18 cellular contexts compared by ENCODE assay signal in genomic region chr6:30870546-30870945, GRCh38. TPM values are rescaled to one million over a fixed set of nuclear protein-coding genes. Genes with fewer than 3 reads are reported as not detected.
DNase-seq lines count a peak whose midpoint lies in the region; ATAC-seq lines count a peak whose summit lies in the region.
"Had no signal": no experiment of that assay in that cellular context is flagged by ENCODE, and none has a peak within 500 bp of the region (broad histone marks: within the 10 kb centered on the region; RNA-seq: fewer than 3 reads in every experiment).

No MANE protein-coding gene starts in this region.

- H3K9me3 Mint-ChIP-seq in activated CD8-positive, alpha-beta memory T cell treated with anti-CD3 and anti-CD28 coated beads, Interleukin-2, amount 10 ng/mL, durations not matched to agents 7 days and 5 days (ENCODE audit: low read depth): peaks cover 32% of the 10 kb centered on the region
- peaks cover 47% of the 10 kb centered on the region for H3K9me3 Mint-ChIP-seq in activated T-helper 2 cell treated with anti-CD3 and anti-CD28 coated beads, Interferon-gamma antibody, Interleukin-2, Interleukin-4, amounts not matched to agents 10 μg/mL and 5 μg/mL and 100 μg/mL, durations not matched to agents 14 hours and 24 hours and 36 hours
- H3K9me3 Mint-ChIP-seq in stimulated activated effector memory CD8-positive, alpha-beta T cell treated with anti-CD3 and anti-CD28 coated beads, Interleukin-12 subunit alpha, Interleukin-12 subunit beta, amount 100 ng/mL, for 72 hours: peaks cover 13% of the 10 kb centered on the region

- ATAC-seq in activated CD8-positive, alpha-beta memory T cell treated with anti-CD3 and anti-CD28 coated beads, Interleukin-2, amount 10 ng/mL, durations not matched to agents 7 days and 5 days: no peak
- ATAC-seq in stimulated activated effector memory CD8-positive, alpha-beta T cell treated with anti-CD3 and anti-CD28 coated beads, Interleukin-12 subunit alpha, Interleukin-12 subunit beta, amount 100 ng/mL, for 72 hours: peak; percentile 39
- no peak for ATAC-seq in HG03196 (IDR thresholded peaks at IDR 0.05; ENCODE audit: unreplicated experiment)

- peaks cover 13% of the 10 kb centered on the region for H3K36me3 Mint-ChIP-seq in activated CD8-positive, alpha-beta memory T cell treated with anti-CD3 and anti-CD28 coated beads, Interleukin-2, amount 10 ng/mL, durations not matched to agents 7 days and 5 days
- peaks cover 23% of the 10 kb centered on the region for H3K36me3 Mint-ChIP-seq in activated T-helper 2 cell treated with anti-CD3 and anti-CD28 coated beads, Interferon-gamma antibody, Interleukin-2, Interleukin-4, amounts not matched to agents 10 μg/mL and 5 μg/mL and 100 μg/mL, durations not matched to agents 14 hours and 24 hours and 36 hours (ENCODE audit: low read depth)
- H3K36me3 Mint-ChIP-seq in stimulated activated effector memory CD8-positive, alpha-beta T cell treated with anti-CD3 and anti-CD28 coated beads, Interleukin-12 subunit alpha, Interleukin-12 subunit beta, amount 100 ng/mL, for 72 hours: no peaks in the 10 kb centered on the region

- CTCF ChIA-PET in activated CD8-positive, alpha-beta memory T cell treated with anti-CD3 and anti-CD28 coated beads, Interleukin-2, amount 10 ng/mL, durations not matched to agents 7 days and 5 days (lab: Charles Lee): interaction anchor here (0.8 to 1.3 kb wide), 2 partner anchors 9 to 43 kb away, joined by 3 read pairs; no protein-coding TSS in a partner anchor

- H3K4me1 Mint-ChIP-seq in activated CD8-positive, alpha-beta memory T cell treated with anti-CD3 and anti-CD28 coated beads, Interleukin-2, amount 10 ng/mL, durations not matched to agents 7 days and 5 days: peaks cover 13% of the 10 kb centered on the region
- peaks cover 12% of the 10 kb centered on the region for H3K4me1 Mint-ChIP-seq in activated T-helper 2 cell treated with anti-CD3 and anti-CD28 coated beads, Interferon-gamma antibody, Interleukin-2, Interleukin-4, amounts not matched to agents 10 μg/mL and 5 μg/mL and 100 μg/mL, durations not matched to agents 14 hours and 24 hours and 36 hours (ENCODE audit: low read depth)
- H3K4me1 Mint-ChIP-seq in stimulated activated effector memory CD8-positive, alpha-beta T cell treated with anti-CD3 and anti-CD28 coated beads, Interleukin-12 subunit alpha, Interleukin-12 subunit beta, amount 100 ng/mL, for 72 hours: peaks cover 13% of the 10 kb centered on the region

- H3K27ac Mint-ChIP-seq in activated CD8-positive, alpha-beta memory T cell treated with anti-CD3 and anti-CD28 coated beads, Interleukin-2, amount 10 ng/mL, durations not matched to agents 7 days and 5 days: no peak overlapping the region
- peak overlapping the region; percentile 30 for H3K27ac Mint-ChIP-seq in activated T-helper 2 cell treated with anti-CD3 and anti-CD28 coated beads, Interferon-gamma antibody, Interleukin-2, Interleukin-4, amounts not matched to agents 10 μg/mL and 5 μg/mL and 100 μg/mL, durations not matched to agents 14 hours and 24 hours and 36 hours
- H3K27ac Mint-ChIP-seq in stimulated activated effector memory CD8-positive, alpha-beta T cell treated with anti-CD3 and anti-CD28 coated beads, Interleukin-12 subunit alpha, Interleukin-12 subunit beta, amount 100 ng/mL, for 72 hours: no peak overlapping the region
- H3K27ac Mint-ChIP-seq: CD4-positive, CD25-positive, alpha-beta regulatory T cell had no signal

- no peaks in the 10 kb centered on the region for H3K27me3 Mint-ChIP-seq in activated CD8-positive, alpha-beta memory T cell treated with anti-CD3 and anti-CD28 coated beads, Interleukin-2, amount 10 ng/mL, durations not matched to agents 7 days and 5 days
- no peaks in the 10 kb centered on the region for H3K27me3 Mint-ChIP-seq in activated T-helper 2 cell treated with anti-CD3 and anti-CD28 coated beads, Interferon-gamma antibody, Interleukin-2, Interleukin-4, amounts not matched to agents 10 μg/mL and 5 μg/mL and 100 μg/mL, durations not matched to agents 14 hours and 24 hours and 36 hours (ENCODE audit: low read depth)

- intact Hi-C loops in activated T-helper 2 cell treated with anti-CD3 and anti-CD28 coated beads, Interferon-gamma antibody, Interleukin-2, Interleukin-4, amounts not matched to agents 10 μg/mL and 5 μg/mL and 100 μg/mL, durations not matched to agents 14 hours and 24 hours and 36 hours (cut with micrococcal nuclease): no loop called here

- DNase-seq in activated CD8-positive, alpha-beta memory T cell treated with anti-CD3 and anti-CD28 coated beads, Interleukin-2, amount 50 U/mL, for 48 hours: peak; percentile 46
- no peak for DNase-seq in activated CD8-positive, alpha-beta memory T cell treated with anti-CD3 and anti-CD28 coated beads, Interleukin-2, amount 10 ng/mL, durations not matched to agents 7 days and 5 days
- peak; percentile 24 for DNase-seq in Jurkat, Clone E6-1 (ENCODE audit: low read depth, low spot score)
- no peak for DNase-seq in activated T-helper 2 cell treated with anti-CD3 and anti-CD28 coated beads, Interferon-gamma antibody, Interleukin-2, Interleukin-4, amounts not matched to agents 10 μg/mL and 5 μg/mL and 100 μg/mL, durations not matched to agents 14 hours and 24 hours and 36 hours (ENCODE audit: low spot score)
- no peak for DNase-seq in stimulated activated effector memory CD8-positive, alpha-beta T cell treated with anti-CD3 and anti-CD28 coated beads, Interleukin-12 subunit alpha, Interleukin-12 subunit beta, amount 100 ng/mL, for 72 hours (ENCODE audit: low spot score in 2 of 2)
- no peak for DNase-seq in HUDEP-2 (lab: John Stamatoyannopoulos, UW; ENCODE audit: unreplicated experiment in 76 of 76)
- DNase-seq: ACHN; AML-193; Caco-2; CD4-positive, CD25-positive, alpha-beta regulatory T cell; Karpas-422; MG63; NCI-H1092; NCI-H146; NCI-H2081; NCI-H510A treated with DMSO at 0.1 percent for 48 hours; NCI-H82 had no signal

- H3K4me3 Mint-ChIP-seq in activated CD8-positive, alpha-beta memory T cell treated with anti-CD3 and anti-CD28 coated beads, Interleukin-2, amount 10 ng/mL, durations not matched to agents 7 days and 5 days: no peak overlapping the region
- no peak overlapping the region for H3K4me3 Mint-ChIP-seq in activated T-helper 2 cell treated with anti-CD3 and anti-CD28 coated beads, Interferon-gamma antibody, Interleukin-2, Interleukin-4, amounts not matched to agents 10 μg/mL and 5 μg/mL and 100 μg/mL, durations not matched to agents 14 hours and 24 hours and 36 hours (ENCODE audit: low read depth)
- H3K4me3 Mint-ChIP-seq in stimulated activated effector memory CD8-positive, alpha-beta T cell treated with anti-CD3 and anti-CD28 coated beads, Interleukin-12 subunit alpha, Interleukin-12 subunit beta, amount 100 ng/mL, for 72 hours: no peak overlapping the region
- H3K4me3 Mint-ChIP-seq: CD4-positive, CD25-positive, alpha-beta regulatory T cell had no signal

- H3K4me3 ChIP-seq in Jurkat, Clone E6-1 (ENCODE audit: low read length): no peak overlapping the region
- H3K4me3 ChIP-seq: MG63 had no signal

RNA-seq across cellular contexts. Expression of gene DDR1, which starts 13.8 kb away (rescaled TPM):
- total RNA-seq in activated CD8-positive, alpha-beta memory T cell treated with anti-CD3 and anti-CD28 coated beads, Interleukin-2, amount 10 ng/mL, durations not matched to agents 7 days and 5 days: 1 to 10 TPM; 3.8 to 4.9 TPM
- 12.3 TPM for polyA plus RNA-seq in Jurkat, Clone E6-1 (2012; ENCODE audit: insufficient read depth, insufficient read length)
- total RNA-seq in activated T-helper 2 cell treated with anti-CD3 and anti-CD28 coated beads, Interferon-gamma antibody, Interleukin-2, Interleukin-4, amounts not matched to agents 10 μg/mL and 5 μg/mL and 100 μg/mL, durations not matched to agents 14 hours and 24 hours and 36 hours: 11.3 and 13.7 TPM in 2 replicates

RNA-seq across cellular contexts. Expression of gene GTF2H4, which starts 37.5 kb away (rescaled TPM):
- 10 to 100 TPM; 30.0 to 34.9 TPM for total RNA-seq in activated CD8-positive, alpha-beta memory T cell treated with anti-CD3 and anti-CD28 coated beads, Interleukin-2, amount 10 ng/mL, durations not matched to agents 7 days and 5 days
- 71.0 TPM for polyA plus RNA-seq in Jurkat, Clone E6-1 (2012; ENCODE audit: insufficient read depth, insufficient read length)
- total RNA-seq in activated T-helper 2 cell treated with anti-CD3 and anti-CD28 coated beads, Interferon-gamma antibody, Interleukin-2, Interleukin-4, amounts not matched to agents 10 μg/mL and 5 μg/mL and 100 μg/mL, durations not matched to agents 14 hours and 24 hours and 36 hours: 56.8 and 58.3 TPM in 2 replicates

RNA-seq across cellular contexts. Expression of gene VARS2, which starts 43.5 kb away (rescaled TPM):
- 10 to 100 TPM; 46.6 to 54.1 TPM for total RNA-seq in activated CD8-positive, alpha-beta memory T cell treated with anti-CD3 and anti-CD28 coated beads, Interleukin-2, amount 10 ng/mL, durations not matched to agents 7 days and 5 days
- 70.9 TPM for polyA plus RNA-seq in Jurkat, Clone E6-1 (2012; ENCODE audit: insufficient read depth, insufficient read length)
- total RNA-seq in activated T-helper 2 cell treated with anti-CD3 and anti-CD28 coated beads, Interferon-gamma antibody, Interleukin-2, Interleukin-4, amounts not matched to agents 10 μg/mL and 5 μg/mL and 100 μg/mL, durations not matched to agents 14 hours and 24 hours and 36 hours: 67.0 and 75.0 TPM in 2 replicates

Comparison
In these comparisons a context has a peak if more than half of its experiments do, and no peak if none do; other contexts are left out.
1. DNase-seq: peak in activated CD8-positive, alpha-beta memory T cell treated with anti-CD3 and anti-CD28 coated beads, Interleukin-2, amount 50 U/mL, for 48 hours (single experiment) and Jurkat, Clone E6-1 (single experiment); none in activated CD8-positive, alpha-beta memory T cell treated with anti-CD3 and anti-CD28 coated beads, Interleukin-2, amount 10 ng/mL, durations not matched to agents 7 days and 5 days (single experiment), activated T-helper 2 cell treated with anti-CD3 and anti-CD28 coated beads, Interferon-gamma antibody, Interleukin-2, Interleukin-4, amounts not matched to agents 10 μg/mL and 5 μg/mL and 100 μg/mL, durations not matched to agents 14 hours and 24 hours and 36 hours (single experiment), stimulated activated effector memory CD8-positive, alpha-beta T cell treated with anti-CD3 and anti-CD28 coated beads, Interleukin-12 subunit alpha, Interleukin-12 subunit beta, amount 100 ng/mL, for 72 hours (0 of 2) and HUDEP-2 (0 of 76).